1 cellular context compared by ENCODE assay signal in genomic region chr13:26810095-26810494, GRCh38.
TF ChIP-seq lines count a peak whose summit lies in the region.

No MANE protein-coding gene starts in this region.

TF ChIP-seq in SK-N-SH, 30 proteins besides CTCF, POLR2A, EP300 and RAD21 (continued from another document):
- TF ChIP-seq PBX3 (IDR thresholded peaks at IDR 0.05): no peak
